In the genomic region with DNA sequence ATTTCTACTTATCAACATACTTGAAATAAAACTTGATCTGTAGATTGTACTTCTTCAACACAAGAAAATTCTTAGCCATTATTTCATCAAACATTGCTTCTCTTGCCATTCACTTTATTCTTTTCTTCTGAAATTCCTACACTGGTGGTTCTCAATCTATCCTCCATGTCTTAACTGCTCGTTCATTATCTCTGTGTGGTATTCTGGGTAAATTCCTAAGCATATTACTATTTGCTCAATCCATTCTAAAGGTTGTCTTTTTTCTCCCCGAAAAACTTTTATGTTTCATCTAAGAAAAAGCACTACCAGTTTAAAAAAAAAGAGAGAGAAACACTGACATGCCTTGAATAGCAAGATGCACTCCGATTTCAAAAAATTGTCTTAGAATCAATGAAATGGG, we compare ENCODE assay signal across 1 cellular context.
TF ChIP-seq lines count a peak whose summit lies in the region.

No MANE protein-coding gene starts in this region.

TF ChIP-seq in K562, 482 proteins besides CTCF, POLR2A, EP300 and RAD21:
- TF ChIP-seq ESRRB (CRISPR knock-in tag; IDR thresholded peaks at IDR 0.05; ENCODE audit: borderline replicate concordance): no peak
